In genomic region chr6:105014954-105015353, GRCh38 we compare ENCODE assay signal across 1 cellular context.
TF ChIP-seq lines count a peak whose summit lies in the region.

No MANE protein-coding gene starts in this region.

TF ChIP-seq in SK-N-SH, 30 proteins besides CTCF, POLR2A, EP300 and RAD21 (continued from another document):
- TF ChIP-seq YY1 (IDR thresholded peaks at IDR 0.05; ENCODE audit: low read depth) = no peak
- no peak for TF ChIP-seq USF2 (IDR thresholded peaks at IDR 0.05; ENCODE audit: borderline replicate concordance, low read depth, low read length)
TF ChIP-seq in SK-N-SH: peak in this region for 0.
